8 cellular contexts compared by ENCODE assay signal in the genomic region with DNA sequence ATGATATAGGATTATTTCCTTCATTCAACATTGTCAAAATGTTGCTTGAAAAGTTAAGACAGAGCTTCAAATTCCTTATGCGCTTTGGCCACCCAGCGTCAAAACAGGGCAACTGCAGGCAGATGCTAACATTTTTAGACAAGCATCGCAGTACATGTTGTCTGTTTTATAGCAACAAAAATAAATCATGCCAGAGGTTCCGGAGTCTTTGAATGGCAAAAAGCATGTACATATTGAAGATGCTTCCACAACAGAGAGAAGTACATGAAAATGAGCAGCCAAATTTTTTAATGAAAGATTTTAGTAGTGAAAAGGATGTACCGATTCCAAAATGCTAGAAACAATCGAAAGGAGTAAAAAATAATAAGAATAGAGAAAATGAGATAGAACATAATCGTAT. TPM values are rescaled to one million over a fixed set of nuclear protein-coding genes. Genes with fewer than 3 reads are reported as not detected.
DNase-seq lines count a peak whose midpoint lies in the region; ATAC-seq and TF ChIP-seq lines count a peak whose summit lies in the region.

No MANE protein-coding gene starts in this region.

- H3K9me3 Mint-ChIP-seq in chondrocyte (ENCODE audit: low read depth), result peaks cover 3% of the 10 kb centered on the region
- H3K9me3 Mint-ChIP-seq in mesothelial cell of epicardium, result no peaks in the 10 kb centered on the region

- H3K4me1 ChIP-seq in sigmoid colon, result no peaks in the 10 kb centered on the region

- no peak for TF ChIP-seq POLR2A in sigmoid colon (IDR thresholded peaks at IDR 0.05)

- peak; percentile 63 for ATAC-seq in GM19023 (IDR thresholded peaks at IDR 0.05; ENCODE audit: unreplicated experiment)
- ATAC-seq in HG03442 (IDR thresholded peaks at IDR 0.05; ENCODE audit: unreplicated experiment), result peak; percentile 89

- DNase-seq in Caki2 (ENCODE audit: low read depth) (peak; percentile 21), SW480 (ENCODE audit: low spot score) (peak; percentile 23), chondrocyte (ENCODE audit: low spot score) (no peak), mesothelial cell of epicardium (ENCODE audit: low spot score in 2 of 2, unreplicated experiment in 2 of 2) (no peak), SHP77 treated with DMSO at 0.1 percent for 48 hours (lab: John Stamatoyannopoulos, UW) (no peak), sigmoid colon (no peak)

- no peaks in the 10 kb centered on the region for H3K36me3 ChIP-seq in sigmoid colon

- H3K27me3 ChIP-seq in sigmoid colon, result no peaks in the 10 kb centered on the region

- TF ChIP-seq EP300 in sigmoid colon (IDR thresholded peaks at IDR 0.05), result no peak

- H3K27me3 Mint-ChIP-seq in chondrocyte (ENCODE audit: low read depth) (peaks cover 36% of the 10 kb centered on the region), mesothelial cell of epicardium (ENCODE audit: low read depth) (peaks cover 35% of the 10 kb centered on the region)

- no peaks in the 10 kb centered on the region for H3K4me1 Mint-ChIP-seq in chondrocyte (ENCODE audit: low read depth)
- H3K4me1 Mint-ChIP-seq in mesothelial cell of epicardium, result peaks cover 11% of the 10 kb centered on the region

- H3K4me3 Mint-ChIP-seq in chondrocyte (ENCODE audit: unreplicated experiment) (no peak overlapping the region), mesothelial cell of epicardium (no peak overlapping the region)

- no peak overlapping the region for H3K27ac ChIP-seq in sigmoid colon

- TF ChIP-seq CTCF in chondrocyte (IDR thresholded peaks at IDR 0.05) (peak; percentile 82), mesothelial cell of epicardium (IDR thresholded peaks at IDR 0.05; ENCODE audit: unreplicated experiment) (peak; percentile 89), sigmoid colon (IDR thresholded peaks at IDR 0.05) (peak in 2 of 4 experiments; percentile 70 to 71)

- intact Hi-C loops in sigmoid colon (cut with DNase I), result no loop called here

- no peak overlapping the region for H3K27ac Mint-ChIP-seq in chondrocyte (ENCODE audit: unreplicated experiment)
- no peak overlapping the region for H3K27ac Mint-ChIP-seq in mesothelial cell of epicardium

- WGBS in sigmoid colon, 2 donors, result 29% methylated on average over 7 of the region's 7 CpGs

- H3K36me3 Mint-ChIP-seq in chondrocyte (ENCODE audit: low read depth) (no peaks in the 10 kb centered on the region), mesothelial cell of epicardium (no peaks in the 10 kb centered on the region)

- no peaks in the 10 kb centered on the region for H3K9me3 ChIP-seq in sigmoid colon

- H3K4me3 ChIP-seq in sigmoid colon, result no peak overlapping the region

- in situ Hi-C loops in Caki2 (cut with HindIII; ENCODE audit: low pct_unique_long_range_greater_than_20kb, low sequenced_read_pairs), result no loop called here

RNA-seq across cellular contexts. Expression of a gene that starts 49.8 kb away (rescaled TPM):
- 13.1 and 21.3 TPM in 2 replicates for total RNA-seq in Caki2 (2014; rRNA removed; shearing (Covaris generic); ENCODE audit: low replicate concordance)
- total RNA-seq in chondrocyte (48.2 to 50.7 TPM (median 49.1 TPM) in 3 replicates), mesothelial cell of epicardium (45.0 to 50.9 TPM (median 47.3 TPM) in 3 replicates), sigmoid colon (10 to 100 TPM; 63.7 to 78.4 (median 73.1) TPM)
- 10 to 100 TPM; 22.2 to 43.5 (median 30.3) TPM for polyA plus RNA-seq in sigmoid colon

Comparison
In these comparisons a context has a peak if more than half of its experiments do, and no peak if none do; other contexts are left out.
1. DNase-seq: peak in Caki2 (single experiment) and SW480 (single experiment); none in chondrocyte (single experiment), mesothelial cell of epicardium (0 of 2), SHP77 treated with DMSO at 0.1 percent for 48 hours (single experiment) and sigmoid colon (single experiment).